Comparison of ENCODE assay signal across 12 cellular contexts in genomic region chr9:97695390-97695789, GRCh38. TPM values are rescaled to one million over a fixed set of nuclear protein-coding genes. Genes with fewer than 3 reads are reported as not detected.
DNase-seq lines count a peak whose midpoint lies in the region; ATAC-seq, FAIRE-seq and TF ChIP-seq lines count a peak whose summit lies in the region.
"Had no signal": no experiment of that assay in that cellular context is flagged by ENCODE, and none has a peak within 500 bp of the region (broad histone marks: within the 10 kb centered on the region; RNA-seq: fewer than 3 reads in every experiment).

No MANE protein-coding gene starts in this region.

- H3K9me3 ChIP-seq in A549 = no peaks in the 10 kb centered on the region
- H3K9me3 ChIP-seq: gastroesophageal sphincter had no signal

- TF ChIP-seq POLR2A in A549 (IDR thresholded peaks at IDR 0.05; ENCODE audit: low read length) (no peak), H54 (IDR thresholded peaks at IDR 0.05; ENCODE audit: low read depth, low read length) (no peak)

- 69% methylated on average over 3 of the region's 3 CpGs for WGBS in A549 (ENCODE audit: missing lambda C conversion rate)

- POLR2A ChIA-PET in A549 (lab: Yijun Ruan, JAX) = no interaction called here

- peak overlapping the region; percentile 94 for H3K4me3 Mint-ChIP-seq in activated naive CD8-positive, alpha-beta T cell treated with anti-CD3 and anti-CD28 coated beads for 36 hours
- H3K4me3 Mint-ChIP-seq in mesothelial cell of epicardium = peak overlapping the region; percentile 83

- no peaks in the 10 kb centered on the region for H3K9me3 Mint-ChIP-seq in activated naive CD8-positive, alpha-beta T cell treated with anti-CD3 and anti-CD28 coated beads for 36 hours
- H3K9me3 Mint-ChIP-seq in mesothelial cell of epicardium = no peaks in the 10 kb centered on the region

- peak overlapping the region; percentile 73; the same call in 1 of the 3 replicates for H3K4me3 ChIP-seq in A549

- peaks cover 52% of the 10 kb centered on the region for H3K4me1 Mint-ChIP-seq in activated naive CD8-positive, alpha-beta T cell treated with anti-CD3 and anti-CD28 coated beads for 36 hours
- peaks cover 50% of the 10 kb centered on the region for H3K4me1 Mint-ChIP-seq in mesothelial cell of epicardium

- no peak for FAIRE-seq in A549 (lab: Jason Lieb, UNC)
- FAIRE-seq in H54 (lab: Jason Lieb, UNC) = peak; percentile 81
- FAIRE-seq: H1 had no signal

- no peak for TF ChIP-seq RAD21 in A549 (conservative IDR thresholded peaks at IDR 0.05 in 1 of 2, IDR thresholded peaks at IDR 0.05 in 1 of 2)

- TF ChIP-seq CTCF in A549 (IDR thresholded peaks at IDR 0.05) = no peak
- no peak for TF ChIP-seq CTCF in mesothelial cell of epicardium (IDR thresholded peaks at IDR 0.05; ENCODE audit: unreplicated experiment)

- CTCF ChIA-PET in A549 (lab: Yijun Ruan, JAX) = interaction anchor here (0.9 to 11.8 kb wide), 3 partner anchors 14 to 206 kb away, joined by 3 to 98 read pairs (median 4); no protein-coding TSS in a partner anchor

- H3K4me2 ChIP-seq in A549 = peak overlapping the region; percentile 91

- peaks cover under 1% of the 10 kb centered on the region for H3K27me3 Mint-ChIP-seq in activated naive CD8-positive, alpha-beta T cell treated with anti-CD3 and anti-CD28 coated beads for 36 hours
- no peaks in the 10 kb centered on the region for H3K27me3 Mint-ChIP-seq in mesothelial cell of epicardium (ENCODE audit: low read depth)

- peaks cover 33% of the 10 kb centered on the region for H3K4me1 ChIP-seq in A549

- ATAC-seq in A549 = no peak
- no peak for ATAC-seq in GM21825 (IDR thresholded peaks at IDR 0.05; ENCODE audit: unreplicated experiment)
- no peak for ATAC-seq in GM18867 (IDR thresholded peaks at IDR 0.05; ENCODE audit: unreplicated experiment)
- ATAC-seq: gastroesophageal sphincter had no signal

- peaks cover 15% of the 10 kb centered on the region for H3K36me3 Mint-ChIP-seq in activated naive CD8-positive, alpha-beta T cell treated with anti-CD3 and anti-CD28 coated beads for 36 hours
- H3K36me3 Mint-ChIP-seq in mesothelial cell of epicardium = peaks cover 1% of the 10 kb centered on the region

- no peak overlapping the region for H3K27ac ChIP-seq in A549

- TF ChIP-seq EP300 in A549 (IDR thresholded peaks at IDR 0.05) = no peak

- no peak overlapping the region for H3K27ac Mint-ChIP-seq in activated naive CD8-positive, alpha-beta T cell treated with anti-CD3 and anti-CD28 coated beads for 36 hours
- H3K27ac Mint-ChIP-seq in mesothelial cell of epicardium = no peak overlapping the region

- no peak for DNase-seq in A549 (ENCODE audit: low read depth in 1 of 2, low spot score in 1 of 2)
- DNase-seq in H54 (ENCODE audit: insufficient read length, low spot score) = no peak
- no peak for DNase-seq in activated naive CD8-positive, alpha-beta T cell treated with anti-CD3 and anti-CD28 coated beads for 36 hours
- no peak for DNase-seq in mesothelial cell of epicardium (ENCODE audit: low spot score in 2 of 2, unreplicated experiment in 2 of 2)
- DNase-seq in anterior cingulate cortex (lab: John Stamatoyannopoulos, UW) = no peak
- no peak for DNase-seq in central memory CD4-positive, alpha-beta T cell
- DNase-seq: NCI-H2227 treated with DMSO at 0.1 percent for 48 hours, T1000 had no signal

TF ChIP-seq in A549, 52 proteins besides CTCF, POLR2A, EP300 and RAD21:
- TF ChIP-seq BHLHE40 (IDR thresholded peaks at IDR 0.05; ENCODE audit: low read depth, low read length) (no peak), NR3C1 (IDR thresholded peaks at IDR 0.05) (no peak), REST (IDR thresholded peaks at IDR 0.05) (no peak), HEYL (CRISPR knock-in tag; IDR thresholded peaks at IDR 0.05) (no peak), CHD4 (IDR thresholded peaks at IDR 0.05; ENCODE audit: borderline replicate concordance) (no peak), CEBPB (IDR thresholded peaks at IDR 0.05) (no peak), ZFP36 (IDR thresholded peaks at IDR 0.05; ENCODE audit: borderline replicate concordance, partially characterized antibody) (no peak), SREBF2 (IDR thresholded peaks at IDR 0.05) (no peak), ZC3H11A (IDR thresholded peaks at IDR 0.05) (no peak), USF2 (IDR thresholded peaks at IDR 0.05) (no peak)
TF ChIP-seq in A549: peak in this region for 0.

RNA-seq across cellular contexts. Expression of gene XPA, which starts 1.8 kb away (rescaled TPM):
- polyA plus RNA-seq in A549 (2011; rRNA removed) = 4.5 and 8.0 TPM in 2 replicates
- polyA plus RNA-seq in A549 (2012; cell fraction: cytosol; rRNA removed) = 2.5 and 2.7 TPM in 2 replicates
- 0.84 and 1.5 TPM in 2 replicates for polyA plus RNA-seq in A549 (2012; cell fraction: nucleus; rRNA removed)
- polyA plus RNA-seq in A549 (2017; fragmentation: RNase III; extraction: RNeasy Plus Mini Kit Qiagen cat#74134 plus additional on column Dnase treatment) = 14.0 to 14.9 TPM (median 14.6 TPM) in 3 replicates
- polyA minus RNA-seq in A549 (2011; rRNA and poly(A)+ RNA removed) = 1.9 and 2.6 TPM in 2 replicates
- 10 to 100 TPM; 12.6 to 14.4 TPM for total RNA-seq in activated naive CD8-positive, alpha-beta T cell treated with anti-CD3 and anti-CD28 coated beads for 36 hours
- 15.5 to 17.5 TPM (median 15.9 TPM) in 3 replicates for total RNA-seq in mesothelial cell of epicardium
